ENCODE assay signal across 8 cellular contexts in genomic region chrX:64395568-64395929, GRCh38. TPM values are rescaled to one million over a fixed set of nuclear protein-coding genes. Genes with fewer than 3 reads are reported as not detected.
A peak's percentile ranks its signal among the peaks of the same experiment; 100 is the strongest.
DNase-seq lines count a peak whose midpoint lies in the region; ATAC-seq and TF ChIP-seq lines count a peak whose summit lies in the region.

No MANE protein-coding gene starts in this region.

- TF ChIP-seq CTCF in NB4 (IDR thresholded peaks at IDR 0.05; ENCODE audit: low read depth, low read length), result no peak

- WGBS in thymus, result 2% methylated on average over 4 of the region's 4 CpGs

- H3K27me3 ChIP-seq in iPS-15b (ENCODE audit: control insufficient read depth, insufficient read depth, low read length) (no peaks in the 10 kb centered on the region), thymus (ENCODE audit: control insufficient read depth, insufficient read depth) (no peaks in the 10 kb centered on the region)

- peak; percentile 12 for ATAC-seq in GM21619 (IDR thresholded peaks at IDR 0.05; ENCODE audit: unreplicated experiment)

- H3K27ac ChIP-seq in thymus (ENCODE audit: low read depth), result no peak overlapping the region

- H3K9me3 ChIP-seq in ES-I3 (ENCODE audit: control insufficient read depth, insufficient read depth, low read length), result no peaks in the 10 kb centered on the region
- H3K9me3 ChIP-seq in iPS-15b (ENCODE audit: control insufficient read depth, insufficient read depth, low read length), result no peaks in the 10 kb centered on the region
- no peaks in the 10 kb centered on the region for H3K9me3 ChIP-seq in thymus (ENCODE audit: control insufficient read depth)

- H3K36me3 ChIP-seq in ES-I3 (ENCODE audit: insufficient read depth, low read length) (no peaks in the 10 kb centered on the region), iPS-15b (ENCODE audit: control insufficient read depth, insufficient read depth, low read length) (no peaks in the 10 kb centered on the region), thymus (ENCODE audit: control insufficient read depth, insufficient read depth) (no peaks in the 10 kb centered on the region)

- H3K4me1 ChIP-seq in ES-I3 (ENCODE audit: insufficient read depth, low read length) (no peaks in the 10 kb centered on the region), iPS-15b (ENCODE audit: control insufficient read depth, insufficient read depth, low read length) (no peaks in the 10 kb centered on the region), thymus (ENCODE audit: control insufficient read depth, insufficient read depth, low read length) (peaks cover 3% of the 10 kb centered on the region)

- TF ChIP-seq POLR2A in NB4 (IDR thresholded peaks at IDR 0.05; ENCODE audit: extremely low read depth, insufficient read length), result no peak

- H3K9ac ChIP-seq in ES-I3 (ENCODE audit: low read depth, low read length) (peak overlapping the region; percentile 62; the same call in 1 of the 2 replicates), iPS-15b (ENCODE audit: low read depth, low read length) (no peak overlapping the region)

- H3K4me3 ChIP-seq in NB4 (ENCODE audit: low read depth, low read length), result peak overlapping the region; percentile 76
- H3K4me3 ChIP-seq in iPS-15b (ENCODE audit: low read depth, low read length), result peak overlapping the region; percentile 20
- peak overlapping the region; percentile 63 for H3K4me3 ChIP-seq in thymus (ENCODE audit: low read length)

- DNase-seq in NB4 (ENCODE audit: low read depth) (no peak), NCI-H510A (lab: John Stamatoyannopoulos, UW) (no peak), HCEC 1CT (no peak), GM19238 (ENCODE audit: insufficient read length, low spot score) (no peak)

RNA-seq across cellular contexts. Expression of gene MTMR8, which starts 0.3 kb away (rescaled TPM):
- polyA plus RNA-seq in thymus, result 1.2 TPM

Comparison
In these comparisons a context has a peak if more than half of its experiments do, and no peak if none do; other contexts are left out.
1. H3K4me3 ChIP-seq: peak in every context shown above with its lines; median percentile 76 in NB4; 63 in thymus; 20 in iPS-15b.